In the genomic region with DNA sequence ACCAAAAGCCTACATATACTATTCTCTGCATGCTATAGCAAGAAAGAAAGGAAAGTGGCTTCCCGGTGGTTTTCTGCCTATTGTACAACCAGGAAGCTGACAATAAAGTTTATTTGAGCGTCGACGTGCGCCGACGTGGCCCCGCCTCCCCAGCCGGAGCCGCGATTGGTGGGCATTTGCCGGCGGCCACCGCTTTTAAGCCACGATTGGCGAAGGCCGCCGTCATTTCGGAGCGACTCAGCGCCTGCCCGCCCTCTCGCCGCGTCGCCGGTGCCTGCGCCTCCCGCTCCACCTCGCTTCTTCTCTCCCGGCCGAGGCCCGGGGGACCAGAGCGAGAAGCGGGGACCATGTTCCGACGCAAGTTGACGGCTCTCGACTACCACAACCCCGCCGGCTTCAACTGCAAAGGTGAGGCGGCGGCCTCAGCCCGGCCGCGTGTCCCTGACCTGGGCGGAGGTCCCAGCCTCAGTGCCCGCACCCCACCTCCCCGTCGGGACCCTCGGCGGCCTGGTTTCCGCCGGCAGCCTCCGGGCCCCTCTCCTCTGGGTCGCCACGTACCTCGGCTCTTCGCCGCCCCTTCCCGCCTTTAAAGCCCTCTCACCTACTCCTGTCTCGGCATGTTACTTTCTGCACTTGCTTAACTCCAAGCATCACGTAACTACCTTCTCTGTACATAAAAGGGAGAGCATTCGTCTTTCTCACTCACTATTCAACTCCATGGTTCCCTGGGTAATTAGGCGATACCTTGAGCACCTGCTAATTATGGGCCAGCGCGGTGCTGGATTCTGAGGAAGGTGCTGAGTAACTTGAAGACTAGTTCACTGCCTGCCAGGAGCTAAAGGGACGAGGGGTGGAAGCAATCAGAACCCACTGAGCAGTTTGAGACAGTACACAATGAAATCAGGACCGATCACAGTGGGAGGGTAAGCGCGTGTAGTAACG, we compare ENCODE assay signal across 8 cellular contexts. TPM values are rescaled to one million over a fixed set of nuclear protein-coding genes. Genes with fewer than 3 reads are reported as not detected.
DNase-seq lines count a peak whose midpoint lies in the region; ATAC-seq and TF ChIP-seq lines count a peak whose summit lies in the region.

TSS of gene RTRAF (plus strand) at position 254 of the 942 bp plus-strand sequence. CDS start at position 348, 94 bp downstream.

- H3K4me3 Mint-ChIP-seq in activated naive CD8-positive, alpha-beta T cell treated with anti-CD3 and anti-CD28 coated beads, Interleukin-2, amount 50 U/mL, for 24 hours: peak within 1 kb of the TSS; percentile 100

- H2BK5ac ChIP-seq in trophoblast cell (ENCODE audit: low read depth, low read length, poor library complexity): peak within 1 kb of the TSS; percentile 62

- H3K79me1 ChIP-seq in trophoblast cell (ENCODE audit: low read length): peaks cover 2% of the 10 kb centered on the region

- H3K4me3 ChIP-seq in GM12864 (ENCODE audit: low read depth, low read length) (peak within 1 kb of the TSS; percentile 69), trophoblast cell (ENCODE audit: low read depth, low read length) (peak within 1 kb of the TSS; percentile 96), transverse colon (peak within 1 kb of the TSS; percentile 87 to 97 (median 90))

- peaks cover 42% of the 10 kb centered on the region for H3K4me1 Mint-ChIP-seq in activated naive CD8-positive, alpha-beta T cell treated with anti-CD3 and anti-CD28 coated beads, Interleukin-2, amount 50 U/mL, for 24 hours

- WGBS in trophoblast cell (ENCODE audit: extremely low coverage, insufficient coverage, insufficient read length): no CpG with 5 or more reads among the region's 72 CpGs
- WGBS in transverse colon (ENCODE audit: low coverage in 1 of 2), 2 donors: 1 to 2% methylated on average over 8 to 70 of the region's 72 CpGs

- H3K4ac ChIP-seq in trophoblast cell (ENCODE audit: low read depth, low read length): peak within 1 kb of the TSS; percentile 85

- ATAC-seq in HG02678 (IDR thresholded peaks at IDR 0.05; ENCODE audit: unreplicated experiment) (peak; percentile 96), Right ventricle myocardium superior (ENCODE audit: poor library complexity) (peak; percentile 100)
- peak; percentile 97 for ATAC-seq in activated naive CD8-positive, alpha-beta T cell treated with anti-CD3 and anti-CD28 coated beads, Interleukin-2, amount 50 U/mL, for 24 hours

- peak within 1 kb of the TSS; percentile 53 for H3K27ac ChIP-seq in trophoblast cell (ENCODE audit: low read depth, low read length)
- H3K27ac ChIP-seq in transverse colon: peak within 1 kb of the TSS; percentile 90 to 94 (median 94)

- H3K4me1 ChIP-seq in trophoblast cell (ENCODE audit: control insufficient read depth in 1 of 2, insufficient read depth in 2 of 2, low read length in 2 of 2): peaks cover 0 to 3% of the 10 kb centered on the region in 2 experiments
- peaks cover 8 to 20% (median 13%) of the 10 kb centered on the region in 4 donors for H3K4me1 ChIP-seq in transverse colon

- H3K36me3 Mint-ChIP-seq in activated naive CD8-positive, alpha-beta T cell treated with anti-CD3 and anti-CD28 coated beads, Interleukin-2, amount 50 U/mL, for 24 hours (ENCODE audit: low read depth): peaks cover 26% of the 10 kb centered on the region

- no peak for TF ChIP-seq EP300 in transverse colon (IDR thresholded peaks at IDR 0.05; ENCODE audit: low read depth)

- H3K79me2 ChIP-seq in trophoblast cell (ENCODE audit: control insufficient read depth, insufficient read depth, low read length, poor library complexity): peaks cover 7% of the 10 kb centered on the region

- H2BK120ac ChIP-seq in trophoblast cell (ENCODE audit: insufficient read depth, low read length, poor library complexity): peak within 1 kb of the TSS; percentile 65

- no peak within 1 kb of the TSS for H2BK12ac ChIP-seq in trophoblast cell (ENCODE audit: low read length)

- H3K36me3 ChIP-seq in trophoblast cell (ENCODE audit: control insufficient read depth in 1 of 2, insufficient read depth in 2 of 2, low read length in 2 of 2) (peaks cover 6 to 7% of the 10 kb centered on the region in 2 experiments), transverse colon (peaks cover 0 to 26% (median 11%) of the 10 kb centered on the region in 4 donors)

- H4K91ac ChIP-seq in trophoblast cell (ENCODE audit: low read depth, low read length): peak within 1 kb of the TSS; percentile 53

- peak within 1 kb of the TSS; percentile 85 for H2AFZ ChIP-seq in trophoblast cell (ENCODE audit: insufficient read depth, low read length, poor library complexity)

- intact Hi-C loops in Right ventricle myocardium superior (cut with DNase I) (no loop called here), transverse colon (cut with DNase I; ENCODE audit: low total_unique reads) (no loop called here)

- peak within 1 kb of the TSS; percentile 86 for H3K18ac ChIP-seq in trophoblast cell (ENCODE audit: low read length)

- H3K27ac Mint-ChIP-seq in activated naive CD8-positive, alpha-beta T cell treated with anti-CD3 and anti-CD28 coated beads, Interleukin-2, amount 50 U/mL, for 24 hours: peak within 1 kb of the TSS; percentile 96

- DNase-seq in GM12864 (ENCODE audit: low read depth): peak; percentile 77
- peak; percentile 84 for DNase-seq in NCI-H128 (lab: John Stamatoyannopoulos, UW; ENCODE audit: unreplicated experiment)
- DNase-seq in SW480 (ENCODE audit: low spot score): peak; percentile 91
- peak; percentile 94 for DNase-seq in activated naive CD8-positive, alpha-beta T cell treated with anti-CD3 and anti-CD28 coated beads, Interleukin-2, amount 50 U/mL, for 24 hours
- DNase-seq in Right ventricle myocardium superior: peak; percentile 97
- DNase-seq in trophoblast cell: peak; percentile 83 to 91
- peak; percentile 96 for DNase-seq in transverse colon

- no peaks in the 10 kb centered on the region for H3K9me3 Mint-ChIP-seq in activated naive CD8-positive, alpha-beta T cell treated with anti-CD3 and anti-CD28 coated beads, Interleukin-2, amount 50 U/mL, for 24 hours

- H3K9me3 ChIP-seq in trophoblast cell (ENCODE audit: insufficient read depth, low read depth, low read length) (no peaks in the 10 kb centered on the region), transverse colon (no peaks in the 10 kb centered on the region)

- TF ChIP-seq CTCF in GM12864 (IDR thresholded peaks at IDR 0.05; ENCODE audit: low read depth, low read length, missing control alignments) (no peak), transverse colon (IDR thresholded peaks at IDR 0.05) (no peak)

- no peak within 1 kb of the TSS for H3K23ac ChIP-seq in trophoblast cell (ENCODE audit: low read length)

- peak within 1 kb of the TSS; percentile 94 for H4K8ac ChIP-seq in trophoblast cell (ENCODE audit: low read depth, low read length)

- in situ Hi-C loops in transverse colon (cut with MboI; ENCODE audit: low pct_ligation_motif_present in 1 of 4, low pct_unique_long_range_greater_than_20kb in 1 of 4, low sequenced_read_pairs in 3 of 4): loop anchor here (5.0 to 25.0 kb wide), 6 partner anchors 143 to 702 kb away; partner anchors contain the start of gene PTGDR (in 1 of the 4)

- no peaks in the 10 kb centered on the region for H3K27me3 ChIP-seq in trophoblast cell (ENCODE audit: insufficient read depth, low read length)
- no peaks in the 10 kb centered on the region for H3K27me3 ChIP-seq in transverse colon

- TF ChIP-seq POLR2A in transverse colon (IDR thresholded peaks at IDR 0.05): peak; percentile 91

- peak within 1 kb of the TSS; percentile 89 for H3K14ac ChIP-seq in trophoblast cell (ENCODE audit: low read length)

- peak within 1 kb of the TSS; percentile 91 for H4K12ac ChIP-seq in trophoblast cell (ENCODE audit: low read depth, low read length)

- H3K9ac ChIP-seq in trophoblast cell (ENCODE audit: low read length): peak within 1 kb of the TSS; percentile 94

- H3K4me2 ChIP-seq in trophoblast cell (ENCODE audit: low read length): peak within 1 kb of the TSS; percentile 81

- H2AK5ac ChIP-seq in trophoblast cell (ENCODE audit: low read length): no peak within 1 kb of the TSS

- no peaks in the 10 kb centered on the region for H3K27me3 Mint-ChIP-seq in activated naive CD8-positive, alpha-beta T cell treated with anti-CD3 and anti-CD28 coated beads, Interleukin-2, amount 50 U/mL, for 24 hours

RNA-seq across cellular contexts. Expression of gene RTRAF, which starts in this region (rescaled TPM):
- total RNA-seq in Right ventricle myocardium superior: 218 TPM
- polyA plus RNA-seq in trophoblast cell (2013): 446 and 476 TPM in 2 replicates
- total RNA-seq in transverse colon: 10 to 100 TPM; 28.1 to 92.8 (median 51.5) TPM

Comparison
In these comparisons a context has a peak if more than half of its experiments do, and no peak if none do; other contexts are left out.
1. Peak in every context shown above with its lines: DNase-seq, ATAC-seq, H3K4me3 ChIP-seq and H3K27ac ChIP-seq.